1 cellular context compared by ENCODE assay signal in genomic region chr6:169921853-169922779, GRCh38.
A peak's percentile ranks its signal among the peaks of the same experiment; 100 is the strongest.
TF ChIP-seq lines count a peak whose summit lies in the region.

No MANE protein-coding gene starts in this region.

TF ChIP-seq in HepG2, 621 proteins besides CTCF, POLR2A, EP300 and RAD21 (continued from another document and continues in another):
- no peak for TF ChIP-seq HBP1 (CRISPR knock-in tag; IDR thresholded peaks at IDR 0.05; ENCODE audit: low read depth)
- no peak for TF ChIP-seq ZNF354B (CRISPR knock-in tag; IDR thresholded peaks at IDR 0.05)
- TF ChIP-seq TBX2 (CRISPR knock-in tag; IDR thresholded peaks at IDR 0.05; ENCODE audit: borderline replicate concordance), result peak; percentile 86
- 0 out of 2 replicates have a peak, but pooled peaks have one; percentile 32 for TF ChIP-seq ZNF264 (CRISPR knock-in tag; IDR thresholded peaks at IDR 0.05)
- no peak for TF ChIP-seq ZNF30 (CRISPR knock-in tag; IDR thresholded peaks at IDR 0.05)
- no peak for TF ChIP-seq ZNF407 (CRISPR knock-in tag; IDR thresholded peaks at IDR 0.05; ENCODE audit: not compliant biosample characterization)
- no peak for TF ChIP-seq ZBTB10 (CRISPR knock-in tag; IDR thresholded peaks at IDR 0.05; ENCODE audit: borderline replicate concordance)
- 0 out of 2 replicates have a peak, but pooled peaks have one; percentile 59 for TF ChIP-seq ZNF782 (CRISPR knock-in tag; IDR thresholded peaks at IDR 0.05; ENCODE audit: borderline replicate concordance)
- no peak for TF ChIP-seq TSC22D2 (CRISPR knock-in tag; IDR thresholded peaks at IDR 0.05; ENCODE audit: borderline replicate concordance)
- peak; percentile 6 for TF ChIP-seq TEAD3 (CRISPR knock-in tag; optimal IDR thresholded peaks at IDR 0.05; ENCODE audit: borderline replicate concordance)
- 0 out of 2 replicates have a peak, but pooled peaks have one; percentile 31 for TF ChIP-seq ZMAT3 (CRISPR knock-in tag; conservative IDR thresholded peaks at IDR 0.05)
- TF ChIP-seq RFXAP (CRISPR knock-in tag; IDR thresholded peaks at IDR 0.05; ENCODE audit: borderline replicate concordance), result 0 out of 2 replicates have a peak, but pooled peaks have one; percentile 28
- TF ChIP-seq MTA1 (CRISPR knock-in tag; IDR thresholded peaks at IDR 0.05; ENCODE audit: borderline replicate concordance), result peak; percentile 72; the same call in 1 of the 2 replicates
- TF ChIP-seq TBL1XR1 (IDR thresholded peaks at IDR 0.05; ENCODE audit: borderline replicate concordance, low read length, partially characterized antibody), result no peak
- no peak for TF ChIP-seq RORA (CRISPR knock-in tag; IDR thresholded peaks at IDR 0.05)
- TF ChIP-seq TOPORS (CRISPR knock-in tag; IDR thresholded peaks at IDR 0.05), result no peak; the same call in 1 of the 2 replicates
- peak; percentile 17; the same call in 1 of the 2 replicates for TF ChIP-seq ZBTB33 (CRISPR knock-in tag; IDR thresholded peaks at IDR 0.05)
- TF ChIP-seq NR2F6 (IDR thresholded peaks at IDR 0.05), result no peak; the same call in 1 of the 2 replicates
- TF ChIP-seq NR2F6 (CRISPR knock-in tag; IDR thresholded peaks at IDR 0.05), result peak; percentile 72
- TF ChIP-seq MLLT10 (CRISPR knock-in tag; IDR thresholded peaks at IDR 0.05), result no peak
- TF ChIP-seq ZNF724P (CRISPR knock-in tag; IDR thresholded peaks at IDR 0.05; ENCODE audit: borderline replicate concordance), result peak; percentile 48; the same call in 1 of the 2 replicates
- no peak for TF ChIP-seq SNRNP70 (IDR thresholded peaks at IDR 0.05; ENCODE audit: low read depth, low read length)
- TF ChIP-seq ZNF512 (CRISPR knock-in tag; IDR thresholded peaks at IDR 0.05), result no peak
- no peak; the same call in 1 of the 2 replicates for TF ChIP-seq ZNF501 (CRISPR knock-in tag; IDR thresholded peaks at IDR 0.05)
- peak; percentile 48; the same call in 1 of the 2 replicates for TF ChIP-seq MED1 (CRISPR knock-in tag; IDR thresholded peaks at IDR 0.05)
- no peak for TF ChIP-seq GZF1 (CRISPR knock-in tag; IDR thresholded peaks at IDR 0.05)
- TF ChIP-seq ZFY (CRISPR knock-in tag; IDR thresholded peaks at IDR 0.05), result peak; percentile 58
- no peak for TF ChIP-seq SOX13 (IDR thresholded peaks at IDR 0.05)
- TF ChIP-seq SOX13 (CRISPR knock-in tag; conservative IDR thresholded peaks at IDR 0.05 in 1 of 2, IDR thresholded peaks at IDR 0.05 in 1 of 2), result peak in 1 of 2 experiments; percentile 17; a peak in 1 of 4 replicates
- no peak for TF ChIP-seq HNRNPH1 (optimal IDR thresholded peaks at IDR 0.05; ENCODE audit: low read depth, low read length)
- no peak for TF ChIP-seq ZNF597 (CRISPR knock-in tag; IDR thresholded peaks at IDR 0.05)
- TF ChIP-seq ZNF362 (CRISPR knock-in tag; IDR thresholded peaks at IDR 0.05; ENCODE audit: borderline replicate concordance), result no peak
- no peak for TF ChIP-seq ZSCAN29 (CRISPR knock-in tag; conservative IDR thresholded peaks at IDR 0.05)
- TF ChIP-seq CSRNP1 (CRISPR knock-in tag; IDR thresholded peaks at IDR 0.05), result 0 out of 2 replicates have a peak, but pooled peaks have one; percentile 43
- no peak for TF ChIP-seq ZNF343 (CRISPR knock-in tag; IDR thresholded peaks at IDR 0.05)
- peak; percentile 54 for TF ChIP-seq HDAC2 (CRISPR knock-in tag; IDR thresholded peaks at IDR 0.05)
- no peak for TF ChIP-seq HDAC6 (IDR thresholded peaks at IDR 0.05; ENCODE audit: low read depth, low read length)
- TF ChIP-seq MED13 (CRISPR knock-in tag; IDR thresholded peaks at IDR 0.05), result no peak
